7 cellular contexts compared by ENCODE assay signal in the genomic region with DNA sequence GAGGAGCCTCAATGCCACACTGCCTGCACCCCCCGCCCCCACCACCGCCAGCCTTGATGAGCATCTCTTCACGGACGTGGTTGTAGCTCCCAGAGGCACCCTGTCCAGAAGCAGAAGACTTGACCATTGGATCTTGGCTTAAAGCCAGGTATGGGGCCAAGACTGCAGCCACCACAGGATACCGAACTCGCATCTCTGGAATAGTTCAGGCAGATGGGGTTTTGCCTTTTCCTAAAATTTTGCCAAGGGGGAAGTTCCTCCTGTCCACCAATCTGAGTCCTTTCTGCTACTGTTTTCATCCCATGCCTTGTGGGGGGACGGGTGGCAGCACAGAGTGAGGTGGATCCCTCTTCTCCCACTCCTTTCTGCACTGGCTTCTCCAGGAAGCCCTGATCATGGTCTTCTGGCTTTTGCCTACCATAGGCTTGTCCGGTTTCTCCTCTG. TPM values are rescaled to one million over a fixed set of nuclear protein-coding genes. Genes with fewer than 3 reads are reported as not detected.
A peak's percentile ranks its signal among the peaks of the same experiment; 100 is the strongest.
DNase-seq lines count a peak whose midpoint lies in the region; ATAC-seq and TF ChIP-seq lines count a peak whose summit lies in the region.

No MANE protein-coding gene starts in this region.

- no peaks in the 10 kb centered on the region for H3K27me3 ChIP-seq in HCT116 (ENCODE audit: insufficient read depth, low read length)

- peak overlapping the region; percentile 54 for H3K27ac Mint-ChIP-seq in stimulated activated memory B cell treated with anti-CD40 and anti-IgM and Interleukin-4, amounts not matched to agents 10 μg/mL and 1 μg/mL and 100 μg/mL, for 72 hours

- peak overlapping the region; percentile 97 for H3K4me2 ChIP-seq in HCT116 (ENCODE audit: low read length)

- H3K27ac ChIP-seq in HCT116 (ENCODE audit: low read depth, low read length) = 0 out of 2 replicates have a peak overlapping the region, but pooled peaks have one; percentile 8

- BruUV-seq in HCT116 (replicated peaks; lab: Mats Ljungman, UMichigan) = TSS peak; percentile 24

- no peaks in the 10 kb centered on the region for H3K36me3 ChIP-seq in HCT116 (ENCODE audit: control insufficient read depth in 1 of 2, insufficient read depth in 2 of 2, low read length in 2 of 2)

- H3K36me3 Mint-ChIP-seq in stimulated activated memory B cell treated with anti-CD40 and anti-IgM and Interleukin-4, amounts not matched to agents 10 μg/mL and 1 μg/mL and 100 μg/mL, for 72 hours = peaks cover 7% of the 10 kb centered on the region

- H3K4me1 Mint-ChIP-seq in stimulated activated memory B cell treated with anti-CD40 and anti-IgM and Interleukin-4, amounts not matched to agents 10 μg/mL and 1 μg/mL and 100 μg/mL, for 72 hours = peaks cover 55% of the 10 kb centered on the region

- H2AFZ ChIP-seq in HCT116 (ENCODE audit: low read depth, low read length, poor library complexity, severe bottlenecking) = no peak overlapping the region

- H3K27me3 Mint-ChIP-seq in stimulated activated memory B cell treated with anti-CD40 and anti-IgM and Interleukin-4, amounts not matched to agents 10 μg/mL and 1 μg/mL and 100 μg/mL, for 72 hours = peaks cover 6% of the 10 kb centered on the region

- no peak for ATAC-seq in HCT116
- ATAC-seq in left ventricle myocardium superior = peak; percentile 0
- ATAC-seq in stimulated activated memory B cell treated with anti-CD40 and anti-IgM and Interleukin-4, amounts not matched to agents 10 μg/mL and 1 μg/mL and 100 μg/mL, for 72 hours = no peak
- no peak for ATAC-seq in HG03342 (IDR thresholded peaks at IDR 0.05; ENCODE audit: unreplicated experiment)
- no peak for ATAC-seq in HG03045 (IDR thresholded peaks at IDR 0.05; ENCODE audit: unreplicated experiment)

- intact Hi-C loops in HCT116 (cut with micrococcal nuclease) = no loop called here
- intact Hi-C loops in left ventricle myocardium superior (cut with micrococcal nuclease) = no loop called here

- peak overlapping the region; percentile 72 for H3K9ac ChIP-seq in HCT116 (ENCODE audit: low read length)

- H3K79me2 ChIP-seq in HCT116 (ENCODE audit: insufficient read depth, low read length) = no peaks in the 10 kb centered on the region

- H3K4me3 Mint-ChIP-seq in stimulated activated memory B cell treated with anti-CD40 and anti-IgM and Interleukin-4, amounts not matched to agents 10 μg/mL and 1 μg/mL and 100 μg/mL, for 72 hours = peak overlapping the region; percentile 75

- H3K4me3 ChIP-seq in HCT116 (replicated peaks in 1 of 2; ENCODE audit: low read depth in 1 of 2, low read length in 2 of 2) = peak overlapping the region; percentile 70 to 80
- H3K4me3 ChIP-seq in WI38 (ENCODE audit: low read depth, low read length) = peak overlapping the region; percentile 75

- H4K20me1 ChIP-seq in HCT116 (ENCODE audit: insufficient read depth) = no peaks in the 10 kb centered on the region

- POLR2A ChIA-PET in HCT116 (lab: Charles Lee) = no interaction called here

- no peaks in the 10 kb centered on the region for H3K9me2 ChIP-seq in HCT116 (ENCODE audit: insufficient read depth)

- no peaks in the 10 kb centered on the region for H3K9me3 Mint-ChIP-seq in stimulated activated memory B cell treated with anti-CD40 and anti-IgM and Interleukin-4, amounts not matched to agents 10 μg/mL and 1 μg/mL and 100 μg/mL, for 72 hours

- TF ChIP-seq RAD21 in HCT116 (IDR thresholded peaks at IDR 0.05; ENCODE audit: low read depth) = no peak

- no peaks in the 10 kb centered on the region for H3K9me3 ChIP-seq in HCT116 (ENCODE audit: control insufficient read depth in 1 of 2, insufficient read depth in 1 of 2, low read depth in 1 of 2, low read length in 2 of 2)

- CTCF ChIA-PET in HCT116 (lab: Charles Lee) = interaction anchor here (1.6 kb wide), 1 partner anchor 30 kb away, joined by 4 read pairs; no protein-coding TSS in a partner anchor

- RAD21 ChIA-PET in HCT116 (lab: Charles Lee; ENCODE audit: low non-redundant PET in 1 of 2, low total read pairs in 2 of 2, uncharacterized antibody in 2 of 2, unreplicated experiment in 2 of 2) = no interaction called here

- TF ChIP-seq POLR2A in HCT116 (IDR thresholded peaks at IDR 0.05; ENCODE audit: borderline replicate concordance, extremely low read depth, insufficient read depth, insufficient read length) = no peak

- TF ChIP-seq CTCF in HCT116 (IDR thresholded peaks at IDR 0.05 in 2 of 3, conservative IDR thresholded peaks at IDR 0.05 in 1 of 3; ENCODE audit: borderline replicate concordance in 1 of 3, insufficient read depth in 1 of 3, low read depth in 2 of 3, low read length in 2 of 3) (no peak), WI38 (IDR thresholded peaks at IDR 0.05; ENCODE audit: low read depth, low read length) (no peak)

- peaks cover 54 to 89% of the 10 kb centered on the region in 2 experiments for H3K4me1 ChIP-seq in HCT116 (ENCODE audit: control insufficient read depth in 1 of 2, insufficient read depth in 2 of 2, low read length in 2 of 2)

- DNase-seq in HCT116 (ENCODE audit: low read depth, low spot score) (no peak), left ventricle myocardium superior (peak; percentile 34), 8988T (no peak)

TF ChIP-seq in HCT116, 20 proteins besides CTCF, POLR2A, EP300 and RAD21:
- TF ChIP-seq SIN3A (IDR thresholded peaks at IDR 0.05; ENCODE audit: low read depth) (no peak), SP1 (IDR thresholded peaks at IDR 0.05; ENCODE audit: low read depth) (no peak), ELF1 (IDR thresholded peaks at IDR 0.05; ENCODE audit: borderline replicate concordance, low read depth) (no peak), EZH2 (IDR thresholded peaks at IDR 0.05) (no peak), MAX (IDR thresholded peaks at IDR 0.05) (no peak), TCF7L2 (IDR thresholded peaks at IDR 0.05; ENCODE audit: borderline replicate concordance, extremely low read depth, insufficient read depth, insufficient read length) (no peak)
- TF ChIP-seq, protein P1, sequence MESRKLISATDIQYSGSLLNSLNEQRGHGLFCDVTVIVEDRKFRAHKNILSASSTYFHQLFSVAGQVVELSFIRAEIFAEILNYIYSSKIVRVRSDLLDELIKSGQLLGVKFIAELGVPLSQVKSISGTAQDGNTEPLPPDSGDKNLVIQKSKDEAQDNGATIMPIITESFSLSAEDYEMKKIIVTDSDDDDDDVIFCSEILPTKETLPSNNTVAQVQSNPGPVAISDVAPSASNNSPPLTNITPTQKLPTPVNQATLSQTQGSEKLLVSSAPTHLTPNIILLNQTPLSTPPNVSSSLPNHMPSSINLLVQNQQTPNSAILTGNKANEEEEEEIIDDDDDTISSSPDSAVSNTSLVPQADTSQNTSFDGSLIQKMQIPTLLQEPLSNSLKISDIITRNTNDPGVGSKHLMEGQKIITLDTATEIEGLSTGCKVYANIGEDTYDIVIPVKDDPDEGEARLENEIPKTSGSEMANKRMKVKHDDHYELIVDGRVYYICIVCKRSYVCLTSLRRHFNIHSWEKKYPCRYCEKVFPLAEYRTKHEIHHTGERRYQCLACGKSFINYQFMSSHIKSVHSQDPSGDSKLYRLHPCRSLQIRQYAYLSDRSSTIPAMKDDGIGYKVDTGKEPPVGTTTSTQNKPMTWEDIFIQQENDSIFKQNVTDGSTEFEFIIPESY (IDR thresholded peaks at IDR 0.05; ENCODE audit: extremely low read depth, insufficient replicate concordance, low read length) = no peak
TF ChIP-seq in HCT116: peak in this region for 0.

RNA-seq across cellular contexts. Expression of gene CORO6, which starts 0.9 kb away (rescaled TPM):
- total RNA-seq in HCT116 (2021; ENCODE audit: unreplicated experiment) = 8.7 TPM
- polyA plus RNA-seq in HCT116 (2012) = 9.3 and 11.9 TPM in 2 replicates
- total RNA-seq in left ventricle myocardium superior = 104 TPM

RNA-seq across cellular contexts. Expression of gene ANKRD13B, which starts 28.8 kb away (rescaled TPM):
- 27.4 TPM for total RNA-seq in HCT116 (2021; ENCODE audit: unreplicated experiment)
- 11.6 and 11.9 TPM in 2 replicates for polyA plus RNA-seq in HCT116 (2012)
- total RNA-seq in left ventricle myocardium superior = 8.3 TPM

RNA-seq across cellular contexts. Expression of gene GIT1, which starts 32.3 kb away (rescaled TPM):
- total RNA-seq in HCT116 (2021; ENCODE audit: unreplicated experiment) (76.5 TPM), left ventricle myocardium superior (31.5 TPM)
- 55.6 and 64.3 TPM in 2 replicates for polyA plus RNA-seq in HCT116 (2012)

RNA-seq across cellular contexts. Expression of gene TP53I13, which starts 53.3 kb away (rescaled TPM):
- total RNA-seq in HCT116 (2021; ENCODE audit: unreplicated experiment) = 33.3 TPM
- polyA plus RNA-seq in HCT116 (2012) = 41.7 and 44.9 TPM in 2 replicates
- 40.1 TPM for total RNA-seq in left ventricle myocardium superior

RNA-seq across cellular contexts. Expression of gene ABHD15, which starts 54.9 kb away (rescaled TPM):
- total RNA-seq in HCT116 (2021; ENCODE audit: unreplicated experiment) (8.2 TPM), left ventricle myocardium superior (6.4 TPM)
- polyA plus RNA-seq in HCT116 (2012) = 4.9 and 5.1 TPM in 2 replicates

Comparison
In these comparisons a context has a peak if more than half of its experiments do, and no peak if none do; other contexts are left out.
1. RNA of gene CORO6, which starts 0.9 kb away (total RNA-seq): 104 TPM in left ventricle myocardium superior (single experiment); 8.7 TPM in HCT116 (single experiment); every median in the first group is over 10 times any median in the second.